8 cellular contexts compared by ENCODE assay signal in the genomic region with DNA sequence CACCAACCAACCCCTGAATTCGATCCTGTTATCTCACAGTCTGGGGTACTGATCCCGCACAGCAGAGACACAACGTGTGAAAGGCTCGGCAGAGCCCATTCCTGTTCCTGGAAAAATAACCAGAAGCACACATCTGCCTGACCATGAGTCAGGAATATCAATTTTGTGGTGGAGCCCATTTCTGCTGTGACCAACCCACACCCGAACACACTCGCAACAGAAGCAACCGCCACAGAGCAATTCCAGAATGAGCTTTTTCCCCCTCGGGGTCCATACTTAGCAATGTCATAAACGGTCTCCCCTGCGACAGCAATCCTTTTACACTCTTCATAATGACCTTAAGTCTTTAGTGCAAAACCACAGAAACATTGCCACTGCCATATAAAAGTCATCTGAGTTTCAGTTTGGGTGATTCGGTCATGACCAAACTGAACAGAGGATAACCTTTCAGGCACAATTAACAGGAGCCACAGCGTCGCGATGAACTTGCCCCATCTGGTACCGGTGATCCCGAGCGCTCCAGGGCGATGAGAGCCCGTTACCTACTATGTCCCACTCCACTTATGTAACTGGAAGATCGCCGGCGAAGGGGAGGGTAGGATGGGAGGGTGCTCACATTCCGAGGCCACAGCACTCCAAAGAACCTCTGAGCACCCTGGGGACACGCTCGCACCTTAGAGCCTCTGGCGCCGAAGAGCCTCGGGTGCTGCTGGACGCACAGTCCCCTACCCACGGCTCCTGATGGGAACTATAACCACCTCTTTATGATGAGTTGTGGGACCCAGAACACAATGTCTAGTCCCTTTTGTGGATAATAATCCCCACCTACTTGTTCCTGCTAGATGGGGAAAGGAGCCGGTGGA. TPM values are rescaled to one million over a fixed set of nuclear protein-coding genes. Genes with fewer than 3 reads are reported as not detected.
DNase-seq lines count a peak whose midpoint lies in the region; ATAC-seq and TF ChIP-seq lines count a peak whose summit lies in the region.

No MANE protein-coding gene starts in this region.

- peak overlapping the region; percentile 80 for H3K27ac ChIP-seq in CD4-positive, alpha-beta T cell (ENCODE audit: low read depth, low read length)
- peak overlapping the region; percentile 41; the same call in 1 of the 2 replicates for H3K27ac ChIP-seq in HUES64 (ENCODE audit: low read depth, low read length)

- peak overlapping the region; percentile 97 for H3K27ac Mint-ChIP-seq in CD4-positive, alpha-beta T cell
- peak overlapping the region; percentile 98 for H3K27ac Mint-ChIP-seq in activated T-helper 17 cell treated with anti-CD3 and anti-CD28 coated beads, Interleukin-2, amount 50 U/mL, for 72 hours

- intact Hi-C loops in CD4-positive, alpha-beta T cell (cut with DNase I, micrococcal nuclease) = loop anchor here (1.0 to 5.0 kb wide), 4 partner anchors 40 to 276 kb away; partner anchors contain the start of genes FLNA (in 1 of the 2) and IRAK1 (in 1 of the 2)

- H3K4me1 Mint-ChIP-seq in CD4-positive, alpha-beta T cell (ENCODE audit: low read depth) = peaks cover 53% of the 10 kb centered on the region
- H3K4me1 Mint-ChIP-seq in activated T-helper 17 cell treated with anti-CD3 and anti-CD28 coated beads, Interleukin-2, amount 50 U/mL, for 72 hours = peaks cover 40% of the 10 kb centered on the region

- H3K36me3 ChIP-seq in HUES64 (ENCODE audit: insufficient read depth, low read length) = no peaks in the 10 kb centered on the region

- WGBS in HUES64 = 30% methylated on average over 23 of the region's 31 CpGs

- H3K4me3 Mint-ChIP-seq in CD4-positive, alpha-beta T cell = peak overlapping the region; percentile 97
- H3K4me3 Mint-ChIP-seq in activated T-helper 17 cell treated with anti-CD3 and anti-CD28 coated beads, Interleukin-2, amount 50 U/mL, for 72 hours = peak overlapping the region; percentile 98

- no peak for TF ChIP-seq CTCF in CD4-positive, alpha-beta T cell (IDR thresholded peaks at IDR 0.05)

- no peaks in the 10 kb centered on the region for H3K9me3 Mint-ChIP-seq in CD4-positive, alpha-beta T cell
- no peaks in the 10 kb centered on the region for H3K9me3 Mint-ChIP-seq in activated T-helper 17 cell treated with anti-CD3 and anti-CD28 coated beads, Interleukin-2, amount 50 U/mL, for 72 hours

- H3K9ac ChIP-seq in HUES64 (ENCODE audit: low read depth, low read length) = peak overlapping the region; percentile 73

- peaks cover 46% of the 10 kb centered on the region for H3K4me1 ChIP-seq in HUES64 (ENCODE audit: insufficient read depth, low read length)

- POLR2A ChIA-PET in CD4-positive, alpha-beta T cell (lab: Charles Lee) = interaction anchor here (0.6 to 2.2 kb wide), 10 partner anchors 28 to 420 kb away, joined by 3 to 10 read pairs (median 3); partner anchors contain the start of gene HCFC1

- peak overlapping the region; percentile 78 for H3K4me3 ChIP-seq in HUES64 (ENCODE audit: low read length)

- DNase-seq in CD4-positive, alpha-beta T cell = no peak
- DNase-seq in glomerular visceral epithelial cell (ENCODE audit: extremely low spot score) = peak; percentile 17
- peak; percentile 34 for DNase-seq in pons (ENCODE audit: low spot score)
- no peak for DNase-seq in NCI-H187 treated with DMSO at 0.1 percent for 48 hours (lab: John Stamatoyannopoulos, UW)
- no peak for DNase-seq in mesenteric fat pad (ENCODE audit: low spot score)

- H3K36me3 Mint-ChIP-seq in CD4-positive, alpha-beta T cell (ENCODE audit: low read depth) = peaks cover 27% of the 10 kb centered on the region
- H3K36me3 Mint-ChIP-seq in activated T-helper 17 cell treated with anti-CD3 and anti-CD28 coated beads, Interleukin-2, amount 50 U/mL, for 72 hours (ENCODE audit: low read depth) = peaks cover 47% of the 10 kb centered on the region

- CTCF ChIA-PET in CD4-positive, alpha-beta T cell (lab: Charles Lee) = no interaction called here

- H3K27me3 Mint-ChIP-seq in CD4-positive, alpha-beta T cell = no peaks in the 10 kb centered on the region
- no peaks in the 10 kb centered on the region for H3K27me3 Mint-ChIP-seq in activated T-helper 17 cell treated with anti-CD3 and anti-CD28 coated beads, Interleukin-2, amount 50 U/mL, for 72 hours

- H3K9me3 ChIP-seq in CD4-positive, alpha-beta T cell (ENCODE audit: control insufficient read depth, low read length) = no peaks in the 10 kb centered on the region
- no peaks in the 10 kb centered on the region for H3K9me3 ChIP-seq in HUES64 (ENCODE audit: insufficient read depth, low read depth, low read length)

- no peaks in the 10 kb centered on the region for H3K27me3 ChIP-seq in CD4-positive, alpha-beta T cell (ENCODE audit: control insufficient read depth, insufficient read depth, low read length)
- no peaks in the 10 kb centered on the region; the same call in 1 of the 2 replicates for H3K27me3 ChIP-seq in HUES64 (ENCODE audit: insufficient read depth, low read length)

- ATAC-seq in CD4-positive, alpha-beta T cell (ENCODE audit: poor library complexity) = no peak
- peak; percentile 43 for ATAC-seq in activated T-helper 17 cell treated with anti-CD3 and anti-CD28 coated beads, Interleukin-2, amount 50 U/mL, for 72 hours (replicated peaks)
- no peak for ATAC-seq in GM18867 (IDR thresholded peaks at IDR 0.05; ENCODE audit: unreplicated experiment)

RNA-seq across cellular contexts. Expression of gene MECP2, which starts 1.1 kb away (rescaled TPM):
- total RNA-seq in CD4-positive, alpha-beta T cell = 100 to 1,000 TPM; 120 to 133 TPM
- 16.5 TPM for polyA plus RNA-seq in HUES64 (2013, experiment 1 of 2)
- polyA plus RNA-seq in HUES64 (2013, experiment 2 of 2) = 17.9 TPM
- total RNA-seq in activated T-helper 17 cell treated with anti-CD3 and anti-CD28 coated beads, Interleukin-2, amount 50 U/mL, for 72 hours = 10 to 100 TPM; 72.2 to 87.8 TPM
- 65.5 TPM for total RNA-seq in mesenteric fat pad

RNA-seq across cellular contexts. Expression of gene OPN1LW, which starts 47.7 kb away (rescaled TPM):
- total RNA-seq in CD4-positive, alpha-beta T cell = not detected
- not detected for polyA plus RNA-seq in HUES64 (2013, experiment 1 of 2)
- not detected for polyA plus RNA-seq in HUES64 (2013, experiment 2 of 2)
- total RNA-seq in activated T-helper 17 cell treated with anti-CD3 and anti-CD28 coated beads, Interleukin-2, amount 50 U/mL, for 72 hours = not detected
- total RNA-seq in mesenteric fat pad = not detected

Comparison
In these comparisons a context has a peak if more than half of its experiments do, and no peak if none do; other contexts are left out.
1. DNase-seq: peak in glomerular visceral epithelial cell (single experiment) and pons (single experiment); none in CD4-positive, alpha-beta T cell (0 of 10), NCI-H187 treated with DMSO at 0.1 percent for 48 hours (single experiment) and mesenteric fat pad (single experiment).